In genomic region chr3:182713743-182714517, GRCh38 we compare ENCODE assay signal across 8 cellular contexts.
DNase-seq lines count a peak whose midpoint lies in the region; ATAC-seq, FAIRE-seq and TF ChIP-seq lines count a peak whose summit lies in the region.

No MANE protein-coding gene starts in this region.

- no peaks in the 10 kb centered on the region for H3K27me3 ChIP-seq in stomach

- in situ Hi-C loops in astrocyte of the cerebellum (cut with HindIII; ENCODE audit: low sequenced_read_pairs), result no loop called here

- TF ChIP-seq EP300 in stomach (IDR thresholded peaks at IDR 0.05), result no peak

- FAIRE-seq in D721Med (lab: Jason Lieb, UNC), result peak; percentile 68

- H3K4me1 ChIP-seq in stomach, result peaks cover 5 to 53% (median 21%) of the 10 kb centered on the region in 4 donors

- H3K27ac ChIP-seq in stomach, result peak overlapping the region in 4 of 5 donors; percentile 17 to 79 (median 52)

- no peaks in the 10 kb centered on the region for H3K9me3 ChIP-seq in stomach

- H3K4me1 Mint-ChIP-seq in activated CD4-positive, alpha-beta memory T cell treated with anti-CD3 and anti-CD28 coated beads, Interleukin-2, amount 10 ng/mL, durations not matched to agents 7 days and 5 days, result peaks cover 8% of the 10 kb centered on the region

- no peaks in the 10 kb centered on the region for H3K27me3 Mint-ChIP-seq in activated CD4-positive, alpha-beta memory T cell treated with anti-CD3 and anti-CD28 coated beads, Interleukin-2, amount 10 ng/mL, durations not matched to agents 7 days and 5 days

- intact Hi-C loops in stomach (cut with DNase I; ENCODE audit: low total_unique reads), result loop anchor here (10.0 kb wide), 1 partner anchor 121 kb away; no protein-coding TSS in a partner anchor

- ATAC-seq in GM19372 (IDR thresholded peaks at IDR 0.05; ENCODE audit: low read depth, unreplicated experiment) (peak; percentile 34), HG03520 (IDR thresholded peaks at IDR 0.05; ENCODE audit: unreplicated experiment) (peak; percentile 36)

- CTCF ChIA-PET in activated CD4-positive, alpha-beta memory T cell treated with anti-CD3 and anti-CD28 coated beads, Interleukin-2, amount 10 ng/mL, durations not matched to agents 7 days and 5 days (lab: Charles Lee), result interaction anchor here (0.5 to 2.6 kb wide), 31 partner anchors 8 to 682 kb away, joined by 3 to 23 read pairs (median 3); partner anchors contain the start of gene ATP11B

- POLR2A ChIA-PET in activated CD4-positive, alpha-beta memory T cell treated with anti-CD3 and anti-CD28 coated beads, Interleukin-2, amount 10 ng/mL, durations not matched to agents 7 days and 5 days (lab: Charles Lee), result interaction anchor here (1.1 kb wide), 1 partner anchor 80 kb away, joined by 3 read pairs; no protein-coding TSS in a partner anchor

- TF ChIP-seq CTCF in D721Med (IDR thresholded peaks at IDR 0.05; ENCODE audit: insufficient read depth, missing control alignments), result peak; percentile 77
- peak; percentile 54 for TF ChIP-seq CTCF in astrocyte of the cerebellum (IDR thresholded peaks at IDR 0.05; ENCODE audit: low read depth, low read length, missing control alignments)
- TF ChIP-seq CTCF in stomach (IDR thresholded peaks at IDR 0.05), result peak in 5 of 7 experiments; percentile 38 to 62 (median 46)

- no peaks in the 10 kb centered on the region for H3K36me3 ChIP-seq in stomach

- H3K4me3 ChIP-seq in astrocyte of the cerebellum (ENCODE audit: low read depth, low read length) (no peak overlapping the region), stomach (no peak overlapping the region)

- no peak overlapping the region for H3K4me3 Mint-ChIP-seq in activated CD4-positive, alpha-beta memory T cell treated with anti-CD3 and anti-CD28 coated beads, Interleukin-2, amount 10 ng/mL, durations not matched to agents 7 days and 5 days

- TF ChIP-seq POLR2A in stomach (IDR thresholded peaks at IDR 0.05), result no peak

- H3K9me3 Mint-ChIP-seq in activated CD4-positive, alpha-beta memory T cell treated with anti-CD3 and anti-CD28 coated beads, Interleukin-2, amount 10 ng/mL, durations not matched to agents 7 days and 5 days, result no peaks in the 10 kb centered on the region

- no peak overlapping the region for H3K27ac Mint-ChIP-seq in activated CD4-positive, alpha-beta memory T cell treated with anti-CD3 and anti-CD28 coated beads, Interleukin-2, amount 10 ng/mL, durations not matched to agents 7 days and 5 days

- WGBS in stomach, 5 donors, result 23 to 38% (median 25%) methylated on average over 3 to 4 of the region's 4 CpGs

- no peaks in the 10 kb centered on the region for H3K36me3 Mint-ChIP-seq in activated CD4-positive, alpha-beta memory T cell treated with anti-CD3 and anti-CD28 coated beads, Interleukin-2, amount 10 ng/mL, durations not matched to agents 7 days and 5 days (ENCODE audit: low read depth)

- peak; percentile 37 for DNase-seq in D721Med (ENCODE audit: insufficient read length, low spot score)
- peak; percentile 89 for DNase-seq in NCI-H510A treated with DMSO at 0.1 percent for 48 hours (lab: John Stamatoyannopoulos, UW)
- peak; percentile 53 for DNase-seq in astrocyte of the cerebellum (ENCODE audit: low read depth)
- DNase-seq in inferior parietal cortex (ENCODE audit: extremely low spot score), result peak; percentile 81
- no peak for DNase-seq in stomach
- no peak for DNase-seq in activated CD4-positive, alpha-beta memory T cell treated with anti-CD3 and anti-CD28 coated beads, Interleukin-2, amount 10 ng/mL, durations not matched to agents 7 days and 5 days

Comparison
In these comparisons a context has a peak if more than half of its experiments do, and no peak if none do; other contexts are left out.
1. DNase-seq: peak in D721Med (single experiment), NCI-H510A treated with DMSO at 0.1 percent for 48 hours (single experiment), astrocyte of the cerebellum (single experiment) and inferior parietal cortex (single experiment); none in stomach (single experiment) and activated CD4-positive, alpha-beta memory T cell treated with anti-CD3 and anti-CD28 coated beads, Interleukin-2, amount 10 ng/mL, durations not matched to agents 7 days and 5 days (single experiment).
2. Peak in every context shown above with its lines, with median percentiles within 50 percentile points of each other: CTCF ChIP-seq.